ENCODE assay signal across 16 cellular contexts in the genomic region with DNA sequence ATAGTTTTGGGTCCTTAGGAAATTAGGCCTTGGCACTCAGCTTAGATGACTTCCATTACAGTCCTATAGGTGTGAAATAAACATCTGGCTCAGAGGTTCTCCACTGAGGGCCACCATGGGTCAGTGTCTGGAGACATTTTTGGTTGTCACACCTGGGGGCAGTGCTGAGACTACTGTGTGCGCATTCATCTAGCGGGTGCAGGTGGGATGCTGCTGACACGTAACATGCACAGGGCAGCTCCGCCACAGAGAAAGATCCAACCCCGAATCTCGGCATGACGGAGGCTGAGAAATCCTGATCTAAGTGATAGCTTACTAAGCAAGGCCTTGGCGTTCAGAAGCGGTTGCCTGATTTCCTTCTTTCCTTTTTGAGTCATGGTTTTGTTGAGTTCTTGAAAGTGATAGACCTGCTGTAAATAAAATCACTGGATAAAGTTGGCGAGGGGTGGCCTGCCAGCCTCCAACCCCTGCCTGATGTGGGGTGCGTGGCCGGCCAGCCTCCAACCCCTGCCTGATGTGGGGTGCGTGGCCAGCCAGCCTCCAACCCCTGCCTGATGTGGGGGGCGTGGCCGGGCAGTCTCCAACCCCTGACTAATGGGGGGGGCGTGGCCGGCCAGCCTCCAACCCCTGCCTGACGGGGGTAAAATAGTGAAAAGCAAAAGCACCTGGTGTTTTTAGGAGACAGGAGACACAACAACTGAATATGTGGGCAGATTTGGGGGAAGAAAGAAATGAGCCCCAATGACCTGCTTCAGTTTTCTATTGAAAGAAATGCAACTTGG.
DNase-seq lines count a peak whose midpoint lies in the region; ATAC-seq and TF ChIP-seq lines count a peak whose summit lies in the region.
"Had no signal": no experiment of that assay in that cellular context is flagged by ENCODE, and none has a peak within 500 bp of the region (broad histone marks: within the 10 kb centered on the region; RNA-seq: fewer than 3 reads in every experiment).

No MANE protein-coding gene starts in this region.

- H3K4me3 Mint-ChIP-seq in WTC11, result no peak overlapping the region
- H3K4me3 Mint-ChIP-seq: activated T-helper 17 cell treated with anti-CD3 and anti-CD28 coated beads, Interleukin-2, amount 50 U/mL, for 72 hours; neural progenitor cell had no signal

- no peaks in the 10 kb centered on the region; the same call in 1 of the 2 replicates for H3K36me3 Mint-ChIP-seq in WTC11
- H3K36me3 Mint-ChIP-seq: neural progenitor cell had no signal

- H3K27ac Mint-ChIP-seq in WTC11, result no peak overlapping the region
- H3K27ac Mint-ChIP-seq: activated T-helper 17 cell treated with anti-CD3 and anti-CD28 coated beads, Interleukin-2, amount 50 U/mL, for 72 hours; neural progenitor cell had no signal

- H3K9me2 ChIP-seq in MM.1S (replicated peaks; ENCODE audit: insufficient read depth, low read length), result no peaks in the 10 kb centered on the region
- H3K9me2 ChIP-seq: SK-N-SH had no signal

- CTCF ChIA-PET in WTC11 (lab: Charles Lee), result interaction anchor here (1.0 kb wide), 1 partner anchor 59 kb away, joined by 7 read pairs; no protein-coding TSS in a partner anchor

- H3K4me1 ChIP-seq in MM.1S (ENCODE audit: low read length), result no peaks in the 10 kb centered on the region
- no peaks in the 10 kb centered on the region for H3K4me1 ChIP-seq in smooth muscle cell (ENCODE audit: low read depth)
- H3K4me1 ChIP-seq: neural progenitor cell, sigmoid colon had no signal

- H3F3A ChIP-seq in MM.1S (ENCODE audit: insufficient read depth, low read length), result no peaks in the 10 kb centered on the region
- no peaks in the 10 kb centered on the region for H3F3A ChIP-seq in smooth muscle cell (ENCODE audit: low read depth)

- H3K27me3 Mint-ChIP-seq in WTC11 (ENCODE audit: low read depth), result peaks cover 74% of the 10 kb centered on the region

- 90% methylated on average over 18 of the region's 18 CpGs for WGBS in smooth muscle cell (ENCODE audit: low lambda C conversion rate)

- POLR2A ChIA-PET in WTC11 (lab: Charles Lee), result interaction anchor here (0.5 to 0.6 kb wide), 2 partner anchors 758 to 1806 kb away, joined by 3 read pairs; no protein-coding TSS in a partner anchor

- ATAC-seq in GM18519 (IDR thresholded peaks at IDR 0.05; ENCODE audit: low FRiP score, unreplicated experiment) (peak; percentile 43), WTC11 (peak; percentile 76)
- ATAC-seq: activated T-helper 17 cell treated with anti-CD3 and anti-CD28 coated beads, Interleukin-2, amount 50 U/mL, for 72 hours had no signal

- H3K79me2 ChIP-seq in MM.1S (ENCODE audit: low read length), result no peaks in the 10 kb centered on the region
- H3K79me2 ChIP-seq in smooth muscle cell (ENCODE audit: low read depth), result no peaks in the 10 kb centered on the region

- DNase-seq in MM.1S (peak; percentile 51), WTC11 (ENCODE audit: low spot score) (peak; percentile 46), smooth muscle cell (lab: John Stamatoyannopoulos, UW; ENCODE audit: unreplicated experiment) (no peak), GM20000 (ENCODE audit: low spot score) (no peak), dorsolateral prefrontal cortex (no peak), GM19240 (ENCODE audit: insufficient read length, low spot score) (no peak)
- DNase-seq: activated CD8-positive, alpha-beta memory T cell treated with anti-CD3 and anti-CD28 coated beads for 24 hours; C1 segment of cervical spinal cord; mammary epithelial cell; MG63; sigmoid colon; SK-N-SH; stimulated activated CD4-positive, alpha-beta T cell treated with anti-CD3 and anti-CD28 coated beads, Interleukin-4, amount 100 ng/mL, for 1 hour had no signal

- 0 out of 2 replicates have a peak, but pooled peaks cover 2% of the 10 kb centered on the region for H3K4me1 Mint-ChIP-seq in WTC11

- intact Hi-C loops in dorsolateral prefrontal cortex (cut with DNase I), result no loop called here

- H3K27ac ChIP-seq in MM.1S (ENCODE audit: low read length) (peak overlapping the region; percentile 70; the same call in 1 of the 2 replicates), smooth muscle cell (ENCODE audit: low read depth) (no peak overlapping the region), dorsolateral prefrontal cortex (peak overlapping the region in 6 of 59 donors; percentile 6 to 59 (median 24))
- H3K27ac ChIP-seq: neural progenitor cell, sigmoid colon had no signal

- H3K4me2 ChIP-seq in MM.1S (ENCODE audit: low read depth, low read length) (peak overlapping the region; percentile 61), smooth muscle cell (peak overlapping the region; percentile 24)
- H3K4me2 ChIP-seq: neural progenitor cell, SK-N-SH had no signal

- H3K4me3 ChIP-seq in MM.1S (ENCODE audit: low read length) (peak overlapping the region; percentile 53), smooth muscle cell (no peak overlapping the region), dorsolateral prefrontal cortex (no peak overlapping the region)
- H3K4me3 ChIP-seq: MG63, neural progenitor cell, sigmoid colon had no signal

- H3K9ac ChIP-seq in MM.1S (ENCODE audit: low read length) (peak overlapping the region; percentile 52; the same call in 1 of the 2 replicates), smooth muscle cell (ENCODE audit: low read depth) (no peak overlapping the region)
- H3K9ac ChIP-seq: neural progenitor cell, SK-N-SH had no signal

- H3K9me3 Mint-ChIP-seq in WTC11, result peaks cover 17% of the 10 kb centered on the region
- H3K9me3 Mint-ChIP-seq: activated T-helper 17 cell treated with anti-CD3 and anti-CD28 coated beads, Interleukin-2, amount 50 U/mL, for 72 hours; neural progenitor cell had no signal

- H4K20me1 ChIP-seq in MM.1S (ENCODE audit: insufficient read depth, low read length), result no peaks in the 10 kb centered on the region
- no peaks in the 10 kb centered on the region for H4K20me1 ChIP-seq in smooth muscle cell (ENCODE audit: low read depth)

- no peaks in the 10 kb centered on the region for H3K36me3 ChIP-seq in MM.1S (replicated peaks; ENCODE audit: insufficient read depth, low read length)
- no peaks in the 10 kb centered on the region for H3K36me3 ChIP-seq in smooth muscle cell (ENCODE audit: low read depth)
- H3K36me3 ChIP-seq: MG63, neural progenitor cell, sigmoid colon had no signal

- H3K27me3 ChIP-seq in MM.1S (replicated peaks; ENCODE audit: insufficient read depth, low read length) (no peaks in the 10 kb centered on the region), smooth muscle cell (ENCODE audit: low read depth) (peaks cover 32% of the 10 kb centered on the region), dorsolateral prefrontal cortex (no peaks in the 10 kb centered on the region)

- TF ChIP-seq CTCF in MM.1S (IDR thresholded peaks at IDR 0.05; ENCODE audit: low read length) (peak; percentile 46), WTC11 (IDR thresholded peaks at IDR 0.05) (no peak), smooth muscle cell (IDR thresholded peaks at IDR 0.05; ENCODE audit: borderline replicate concordance, insufficient read depth, poor library complexity, severe bottlenecking) (no peak), GM20000 (IDR thresholded peaks at IDR 0.05; ENCODE audit: extremely low read depth, missing control alignments) (no peak), dorsolateral prefrontal cortex (IDR thresholded peaks at IDR 0.05 in 54 of 56, conservative IDR thresholded peaks at IDR 0.05 in 2 of 56; ENCODE audit: low read depth in 1 of 56, partially characterized antibody in 56 of 56) (no peak)

- H2AFZ ChIP-seq in MM.1S (ENCODE audit: low read length), result peak overlapping the region; percentile 41
- H2AFZ ChIP-seq in smooth muscle cell (ENCODE audit: low read depth), result no peak overlapping the region
- H2AFZ ChIP-seq: neural progenitor cell had no signal

- H3K9me3 ChIP-seq in MM.1S (replicated peaks; ENCODE audit: insufficient read depth, low read length) (no peaks in the 10 kb centered on the region), smooth muscle cell (replicated peaks; ENCODE audit: low read depth) (no peaks in the 10 kb centered on the region)
- H3K9me3 ChIP-seq: MG63, sigmoid colon, SK-N-SH had no signal

TF ChIP-seq in WTC11, 78 proteins besides CTCF, POLR2A, EP300 and RAD21 (continues in another document):
- TF ChIP-seq, protein P1, sequence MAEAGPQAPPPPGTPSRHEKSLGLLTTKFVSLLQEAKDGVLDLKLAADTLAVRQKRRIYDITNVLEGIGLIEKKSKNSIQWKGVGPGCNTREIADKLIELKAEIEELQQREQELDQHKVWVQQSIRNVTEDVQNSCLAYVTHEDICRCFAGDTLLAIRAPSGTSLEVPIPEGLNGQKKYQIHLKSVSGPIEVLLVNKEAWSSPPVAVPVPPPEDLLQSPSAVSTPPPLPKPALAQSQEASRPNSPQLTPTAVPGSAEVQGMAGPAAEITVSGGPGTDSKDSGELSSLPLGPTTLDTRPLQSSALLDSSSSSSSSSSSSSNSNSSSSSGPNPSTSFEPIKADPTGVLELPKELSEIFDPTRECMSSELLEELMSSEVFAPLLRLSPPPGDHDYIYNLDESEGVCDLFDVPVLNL (CRISPR knock-in tag; IDR thresholded peaks at IDR 0.05; ENCODE audit: borderline replicate concordance, low read depth), result no peak
- TF ChIP-seq, protein P2, sequence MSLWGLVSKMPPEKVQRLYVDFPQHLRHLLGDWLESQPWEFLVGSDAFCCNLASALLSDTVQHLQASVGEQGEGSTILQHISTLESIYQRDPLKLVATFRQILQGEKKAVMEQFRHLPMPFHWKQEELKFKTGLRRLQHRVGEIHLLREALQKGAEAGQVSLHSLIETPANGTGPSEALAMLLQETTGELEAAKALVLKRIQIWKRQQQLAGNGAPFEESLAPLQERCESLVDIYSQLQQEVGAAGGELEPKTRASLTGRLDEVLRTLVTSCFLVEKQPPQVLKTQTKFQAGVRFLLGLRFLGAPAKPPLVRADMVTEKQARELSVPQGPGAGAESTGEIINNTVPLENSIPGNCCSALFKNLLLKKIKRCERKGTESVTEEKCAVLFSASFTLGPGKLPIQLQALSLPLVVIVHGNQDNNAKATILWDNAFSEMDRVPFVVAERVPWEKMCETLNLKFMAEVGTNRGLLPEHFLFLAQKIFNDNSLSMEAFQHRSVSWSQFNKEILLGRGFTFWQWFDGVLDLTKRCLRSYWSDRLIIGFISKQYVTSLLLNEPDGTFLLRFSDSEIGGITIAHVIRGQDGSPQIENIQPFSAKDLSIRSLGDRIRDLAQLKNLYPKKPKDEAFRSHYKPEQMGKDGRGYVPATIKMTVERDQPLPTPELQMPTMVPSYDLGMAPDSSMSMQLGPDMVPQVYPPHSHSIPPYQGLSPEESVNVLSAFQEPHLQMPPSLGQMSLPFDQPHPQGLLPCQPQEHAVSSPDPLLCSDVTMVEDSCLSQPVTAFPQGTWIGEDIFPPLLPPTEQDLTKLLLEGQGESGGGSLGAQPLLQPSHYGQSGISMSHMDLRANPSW (CRISPR knock-in tag; conservative IDR thresholded peaks at IDR 0.05; ENCODE audit: low read depth), result no peak

Comparison
In these comparisons a context has a peak if more than half of its experiments do, and no peak if none do; other contexts are left out.
1. DNase-seq: peak in MM.1S (single experiment) and WTC11 (single experiment); none in smooth muscle cell (single experiment), GM20000 (single experiment), dorsolateral prefrontal cortex (0 of 10) and GM19240 (single experiment).